1 cellular context compared by ENCODE assay signal in the genomic region with DNA sequence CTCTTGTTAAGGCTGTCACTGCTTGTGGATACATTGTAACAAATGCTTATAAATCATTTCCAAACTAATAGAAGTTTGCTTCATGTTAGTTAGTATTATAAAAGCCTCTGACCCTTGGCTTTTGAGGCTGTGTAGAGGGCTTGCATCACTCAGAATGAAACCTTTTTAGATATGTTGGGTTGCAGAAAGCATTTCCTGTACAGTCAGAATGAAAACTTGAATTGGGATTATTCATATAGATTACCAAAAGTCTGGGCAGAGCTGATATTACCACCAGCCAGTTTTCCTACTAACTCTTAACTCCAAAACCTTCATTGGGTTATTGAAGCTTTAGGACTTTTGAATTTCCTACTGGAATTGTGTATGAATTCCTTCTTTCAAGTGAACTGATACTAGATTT.
TF ChIP-seq lines count a peak whose summit lies in the region.

No MANE protein-coding gene starts in this region.

TF ChIP-seq in WTC11, 78 proteins besides CTCF, POLR2A, EP300 and RAD21 (continued from another document):
- TF ChIP-seq, protein P1, sequence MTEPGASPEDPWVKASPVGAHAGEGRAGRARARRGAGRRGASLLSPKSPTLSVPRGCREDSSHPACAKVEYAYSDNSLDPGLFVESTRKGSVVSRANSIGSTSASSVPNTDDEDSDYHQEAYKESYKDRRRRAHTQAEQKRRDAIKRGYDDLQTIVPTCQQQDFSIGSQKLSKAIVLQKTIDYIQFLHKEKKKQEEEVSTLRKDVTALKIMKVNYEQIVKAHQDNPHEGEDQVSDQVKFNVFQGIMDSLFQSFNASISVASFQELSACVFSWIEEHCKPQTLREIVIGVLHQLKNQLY (CRISPR knock-in tag; IDR thresholded peaks at IDR 0.05): no peak
- no peak for TF ChIP-seq ZNF121 (CRISPR knock-in tag; IDR thresholded peaks at IDR 0.05)
- TF ChIP-seq, protein P2, sequence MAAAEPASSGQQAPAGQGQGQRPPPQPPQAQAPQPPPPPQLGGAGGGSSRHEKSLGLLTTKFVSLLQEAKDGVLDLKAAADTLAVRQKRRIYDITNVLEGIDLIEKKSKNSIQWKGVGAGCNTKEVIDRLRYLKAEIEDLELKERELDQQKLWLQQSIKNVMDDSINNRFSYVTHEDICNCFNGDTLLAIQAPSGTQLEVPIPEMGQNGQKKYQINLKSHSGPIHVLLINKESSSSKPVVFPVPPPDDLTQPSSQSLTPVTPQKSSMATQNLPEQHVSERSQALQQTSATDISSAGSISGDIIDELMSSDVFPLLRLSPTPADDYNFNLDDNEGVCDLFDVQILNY (CRISPR knock-in tag; IDR thresholded peaks at IDR 0.05): no peak
- no peak for TF ChIP-seq ZMAT4 (CRISPR knock-in tag; IDR thresholded peaks at IDR 0.05)
- no peak for TF ChIP-seq MYBL2 (CRISPR knock-in tag; IDR thresholded peaks at IDR 0.05)
- no peak for TF ChIP-seq ZNF671 (CRISPR knock-in tag; IDR thresholded peaks at IDR 0.05)
- TF ChIP-seq SOX15 (CRISPR knock-in tag; IDR thresholded peaks at IDR 0.05): no peak
- TF ChIP-seq USF1 (CRISPR knock-in tag; IDR thresholded peaks at IDR 0.05): no peak
- no peak for TF ChIP-seq JAZF1 (CRISPR knock-in tag; IDR thresholded peaks at IDR 0.05)
- no peak for TF ChIP-seq GABPB1 (CRISPR knock-in tag; IDR thresholded peaks at IDR 0.05)
- TF ChIP-seq, protein P3, sequence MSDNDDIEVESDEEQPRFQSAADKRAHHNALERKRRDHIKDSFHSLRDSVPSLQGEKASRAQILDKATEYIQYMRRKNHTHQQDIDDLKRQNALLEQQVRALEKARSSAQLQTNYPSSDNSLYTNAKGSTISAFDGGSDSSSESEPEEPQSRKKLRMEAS (CRISPR knock-in tag; IDR thresholded peaks at IDR 0.05): no peak
- TF ChIP-seq ZNF219 (CRISPR knock-in tag; IDR thresholded peaks at IDR 0.05; ENCODE audit: borderline replicate concordance): no peak
